ENCODE assay signal across 17 cellular contexts in the genomic region with DNA sequence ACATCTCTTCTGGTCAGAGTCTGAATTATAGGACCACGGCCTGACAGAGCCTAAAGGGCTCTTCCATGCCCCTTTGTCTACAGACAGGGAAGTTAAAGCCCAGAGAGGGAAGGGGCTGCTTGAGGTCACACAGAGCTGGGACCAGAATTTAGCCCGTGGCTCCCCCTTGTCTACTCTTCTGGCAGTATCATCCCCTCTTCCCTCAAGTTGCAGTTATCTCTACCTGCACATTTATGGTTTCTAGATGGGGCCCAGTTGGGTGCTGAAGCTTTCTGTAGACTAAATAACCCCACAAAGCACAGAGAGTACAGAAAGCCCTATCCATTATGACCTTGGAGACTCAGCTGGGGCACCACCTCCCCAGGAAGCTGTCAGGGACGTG. TPM values are rescaled to one million over a fixed set of nuclear protein-coding genes. Genes with fewer than 3 reads are reported as not detected.
DNase-seq lines count a peak whose midpoint lies in the region; ATAC-seq, FAIRE-seq and TF ChIP-seq lines count a peak whose summit lies in the region.
"Had no signal": no experiment of that assay in that cellular context is flagged by ENCODE, and none has a peak within 500 bp of the region (broad histone marks: within the 10 kb centered on the region; RNA-seq: fewer than 3 reads in every experiment).

No MANE protein-coding gene starts in this region.

- H3K9me2 ChIP-seq in Loucy (replicated peaks; ENCODE audit: low read depth, low read length): no peaks in the 10 kb centered on the region

- H3K4me2 ChIP-seq in Loucy (ENCODE audit: low read depth, low read length, poor library complexity, severe bottlenecking): peak overlapping the region; percentile 23
- H3K4me2 ChIP-seq: BLaER1 had no signal

- ATAC-seq in GM19328 (IDR thresholded peaks at IDR 0.05; ENCODE audit: unreplicated experiment): no peak
- ATAC-seq in Right ventricle myocardium superior (ENCODE audit: poor library complexity): no peak
- ATAC-seq in HG03432 (IDR thresholded peaks at IDR 0.05; ENCODE audit: unreplicated experiment): no peak

- peak overlapping the region; percentile 33; the same call in 1 of the 2 replicates for H2AFZ ChIP-seq in Loucy (ENCODE audit: low read length)
- H2AFZ ChIP-seq: GM23248 had no signal

- H3K4me1 ChIP-seq in Loucy (ENCODE audit: insufficient read depth, low read length, poor library complexity, severe bottlenecking) (peaks cover 11% of the 10 kb centered on the region), kidney (ENCODE audit: control insufficient read depth in 1 of 2, insufficient read depth in 1 of 2, low read depth in 1 of 2, low read length in 2 of 2) (peaks cover 30 to 51% of the 10 kb centered on the region in 2 donors), tibial nerve (peaks cover 0 to 3% (median 0%) of the 10 kb centered on the region in 4 donors)
- H3K4me1 ChIP-seq: BLaER1 had no signal

- H3K4me3 ChIP-seq in Loucy (ENCODE audit: low read length, poor library complexity, severe bottlenecking): no peak overlapping the region
- H3K4me3 ChIP-seq in kidney (ENCODE audit: low read length in 2 of 2): no peak overlapping the region
- no peak overlapping the region for H3K4me3 ChIP-seq in tibial nerve
- H3K4me3 ChIP-seq: BLaER1, GM23248 had no signal

- H3K9me3 ChIP-seq in Loucy (ENCODE audit: insufficient read depth, low read depth, low read length) (no peaks in the 10 kb centered on the region), kidney (ENCODE audit: control insufficient read depth in 1 of 2, low read length in 2 of 2) (no peaks in the 10 kb centered on the region), tibial nerve (no peaks in the 10 kb centered on the region)
- H3K9me3 ChIP-seq: BLaER1, Caco-2 had no signal

- TF ChIP-seq EP300 in tibial nerve (IDR thresholded peaks at IDR 0.05): no peak

- H3K9me3 Mint-ChIP-seq in brain: no peaks in the 10 kb centered on the region
- H3K9me3 Mint-ChIP-seq in nephron progenitor cell: no peaks in the 10 kb centered on the region
- H3K9me3 Mint-ChIP-seq: CD8-positive, alpha-beta memory T cell had no signal

- DNase-seq in kidney: no peak
- DNase-seq in nephron progenitor cell: no peak
- DNase-seq in Right ventricle myocardium superior: no peak
- DNase-seq in tibial nerve (ENCODE audit: low spot score in 2 of 2): no peak
- DNase-seq: AML-193; Caco-2; CD8-positive, alpha-beta memory T cell; DMS 273 treated with DMSO at 0.1 percent for 48 hours had no signal

- peak overlapping the region; percentile 79 to 86 for H3K27ac ChIP-seq in kidney (ENCODE audit: low read depth in 2 of 2, low read length in 2 of 2)
- no peak overlapping the region for H3K27ac ChIP-seq in tibial nerve
- H3K27ac ChIP-seq: 22Rv1, BLaER1, GM23248, HL-60 had no signal

- H3K27me3 ChIP-seq in Loucy (ENCODE audit: insufficient read depth, low read length, poor library complexity, severe bottlenecking) (no peaks in the 10 kb centered on the region), tibial nerve (no peaks in the 10 kb centered on the region)
- H3K27me3 ChIP-seq: BLaER1 had no signal

- peaks cover 53% of the 10 kb centered on the region for H3K4me1 Mint-ChIP-seq in brain
- H3K4me1 Mint-ChIP-seq in nephron progenitor cell: peaks cover 52% of the 10 kb centered on the region
- H3K4me1 Mint-ChIP-seq: CD8-positive, alpha-beta memory T cell had no signal

- TF ChIP-seq POLR2A in tibial nerve (IDR thresholded peaks at IDR 0.05): no peak

- H3K79me2 ChIP-seq in Loucy (ENCODE audit: insufficient read depth, low read length): no peaks in the 10 kb centered on the region

- 63 to 64% methylated on average over 3 of the region's 3 CpGs for WGBS in tibial nerve, 2 donors

- H3K27ac Mint-ChIP-seq in brain: peak overlapping the region in 4 of 5 experiments; percentile 31 to 89 (median 76)
- peak overlapping the region; percentile 41 for H3K27ac Mint-ChIP-seq in nephron progenitor cell

- no peaks in the 10 kb centered on the region for H3F3A ChIP-seq in Loucy (ENCODE audit: low read depth)

- no peak for TF ChIP-seq CTCF in Loucy (conservative IDR thresholded peaks at IDR 0.05; ENCODE audit: low read length)
- no peak for TF ChIP-seq CTCF in brain (conservative IDR thresholded peaks at IDR 0.05)
- TF ChIP-seq CTCF in kidney (IDR thresholded peaks at IDR 0.05; ENCODE audit: borderline replicate concordance, extremely low read depth, insufficient read depth): no peak
- TF ChIP-seq CTCF in nephron progenitor cell (IDR thresholded peaks at IDR 0.05): no peak
- TF ChIP-seq CTCF in tibial nerve (IDR thresholded peaks at IDR 0.05): no peak

- no peak for FAIRE-seq in kidney (lab: Jason Lieb, UNC)

- intact Hi-C loops in kidney (cut with DNase I) (no loop called here), Right ventricle myocardium superior (cut with DNase I) (loop anchor here (10.0 kb wide), 1 partner anchor 336 kb away; no protein-coding TSS in a partner anchor)

- H3K4me3 Mint-ChIP-seq in brain (no peak overlapping the region), nephron progenitor cell (no peak overlapping the region)
- H3K4me3 Mint-ChIP-seq: CD8-positive, alpha-beta memory T cell had no signal

- H3K9ac ChIP-seq in Loucy (ENCODE audit: low read depth, low read length, poor library complexity, severe bottlenecking) (peak overlapping the region; percentile 35), kidney (ENCODE audit: low read length in 2 of 2) (peak overlapping the region in 1 of 2 donors; percentile 32)
- H3K9ac ChIP-seq: BLaER1, GM23248 had no signal

- no peaks in the 10 kb centered on the region for H3K36me3 ChIP-seq in Loucy (ENCODE audit: insufficient read depth, low read length)
- H3K36me3 ChIP-seq in kidney (ENCODE audit: control insufficient read depth in 1 of 2, insufficient read depth in 2 of 2, low read length in 2 of 2): peaks cover 5 to 23% of the 10 kb centered on the region in 2 donors
- H3K36me3 ChIP-seq in tibial nerve: peaks cover 0 to 99% (median 4%) of the 10 kb centered on the region in 3 donors
- H3K36me3 ChIP-seq: BLaER1 had no signal

- no peaks in the 10 kb centered on the region for H4K20me1 ChIP-seq in Loucy (ENCODE audit: insufficient read depth, low read length, poor library complexity, severe bottlenecking)
- H4K20me1 ChIP-seq: BLaER1 had no signal

- no peaks in the 10 kb centered on the region for H3K27me3 Mint-ChIP-seq in brain
- no peaks in the 10 kb centered on the region for H3K27me3 Mint-ChIP-seq in nephron progenitor cell (ENCODE audit: low read depth, poor library complexity)

- H3K36me3 Mint-ChIP-seq in brain (no peaks in the 10 kb centered on the region), nephron progenitor cell (ENCODE audit: low read depth) (peaks cover 5% of the 10 kb centered on the region)

RNA-seq across cellular contexts. Expression of gene ACOX2, which starts 16.6 kb away (rescaled TPM):
- polyA plus RNA-seq in brain (ENCODE audit: insufficient read depth, low read depth, low replicate concordance) (2.5 TPM), kidney (ENCODE audit: insufficient read depth, low read depth, low replicate concordance) (85.5 TPM)
- total RNA-seq in kidney (18.6 TPM), Right ventricle myocardium superior (33.3 TPM), tibial nerve (10 to 100 TPM; 18.6 to 43.1 (median 36.1) TPM)
- total RNA-seq: CD8-positive, alpha-beta memory T cell had no signal
- polyA plus RNA-seq: CD8-positive, alpha-beta memory T cell had no signal

RNA-seq across cellular contexts. Expression of gene KCTD6, which starts 28.5 kb away (rescaled TPM):
- polyA plus RNA-seq in brain (ENCODE audit: insufficient read depth, low read depth, low replicate concordance) (5.2 TPM), kidney (ENCODE audit: insufficient read depth, low read depth, low replicate concordance) (24.5 TPM)
- total RNA-seq in kidney (19.0 TPM), Right ventricle myocardium superior (6.9 TPM), tibial nerve (10 to 100 TPM; 16.1 to 19.4 (median 17.8) TPM)

RNA-seq across cellular contexts. Expression of gene FAM107A, which starts 56.8 kb away (rescaled TPM):
- 470 TPM for polyA plus RNA-seq in brain (ENCODE audit: insufficient read depth, low read depth, low replicate concordance)
- 180 TPM for total RNA-seq in kidney
- 52.5 TPM for polyA plus RNA-seq in kidney (ENCODE audit: insufficient read depth, low read depth, low replicate concordance)
- total RNA-seq in Right ventricle myocardium superior: 95.2 TPM
- total RNA-seq in tibial nerve: 100 to 1,000 TPM; 147 to 305 (median 227) TPM
- total RNA-seq: A673; Caco-2; CD8-positive, alpha-beta memory T cell had no signal
- polyA plus RNA-seq: CD8-positive, alpha-beta memory T cell had no signal

Comparison
In these comparisons a context has a peak if more than half of its experiments do, and no peak if none do; other contexts are left out.
1. H3K27ac ChIP-seq: peak in kidney (2 of 2); none in tibial nerve (0 of 4).